ENCODE assay signal across 8 cellular contexts in the genomic region with DNA sequence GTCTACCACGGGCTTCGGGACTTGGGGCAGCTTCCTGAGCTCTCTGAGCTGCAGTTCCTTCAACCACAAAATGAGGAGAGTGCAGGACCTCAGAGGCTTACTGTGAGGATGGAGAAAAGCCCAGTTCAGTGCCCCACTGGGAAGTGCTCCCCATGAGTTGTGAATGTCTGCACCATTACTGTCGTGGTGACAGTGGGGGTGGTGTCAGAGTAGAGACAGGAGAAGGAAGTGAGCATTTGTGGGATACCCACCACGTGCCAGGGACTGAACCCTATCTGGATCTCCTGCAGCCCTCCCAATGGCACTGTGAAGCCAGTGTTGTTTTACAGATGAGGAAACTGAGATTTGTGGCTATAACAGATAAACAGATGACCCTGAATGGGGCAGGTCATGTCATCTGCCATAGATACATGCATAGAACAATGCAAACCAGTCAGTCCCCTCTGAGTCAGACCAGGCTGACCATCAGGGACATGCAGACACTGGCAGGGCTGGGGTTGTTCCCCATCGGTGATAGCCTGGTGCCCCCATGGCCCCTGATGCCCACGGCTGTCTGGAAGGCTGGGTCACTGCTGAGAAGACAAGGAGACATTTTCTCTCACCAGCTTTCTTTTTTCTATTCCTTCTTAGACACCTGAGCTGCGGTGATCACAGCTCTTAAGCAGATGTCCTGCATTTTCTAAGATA.
A peak's percentile ranks its signal among the peaks of the same experiment; 100 is the strongest.
DNase-seq lines count a peak whose midpoint lies in the region; ATAC-seq and TF ChIP-seq lines count a peak whose summit lies in the region.

No MANE protein-coding gene starts in this region.

- H3K9me3 Mint-ChIP-seq in T-helper 2 cell treated with Interferon-gamma antibody and Interleukin-4, amounts not matched to agents 5 μg/mL and 100 μg/mL, for 36 hours: no peaks in the 10 kb centered on the region
- peaks cover 8% of the 10 kb centered on the region for H3K9me3 Mint-ChIP-seq in glutamatergic neuron (ENCODE audit: unreplicated experiment)
- H3K9me3 Mint-ChIP-seq in stimulated activated naive CD8-positive, alpha-beta T cell treated with anti-CD3 and anti-CD28 coated beads, Interleukin-15, Interleukin-2, amounts not matched to agents 100 ng/mL and 50 ng/mL, for 24 hours: no peaks in the 10 kb centered on the region

- no peak for DNase-seq in T-helper 2 cell treated with Interferon-gamma antibody and Interleukin-4, amounts not matched to agents 5 μg/mL and 100 μg/mL, for 36 hours (ENCODE audit: low spot score)
- DNase-seq in T-helper 2 cell: no peak
- no peak for DNase-seq in RWPE1 (ENCODE audit: low spot score)
- no peak for DNase-seq in glutamatergic neuron

- TF ChIP-seq CTCF in RWPE1 (conservative IDR thresholded peaks at IDR 0.05; ENCODE audit: low read depth): no peak
- TF ChIP-seq CTCF in glutamatergic neuron (IDR thresholded peaks at IDR 0.05; ENCODE audit: partially characterized antibody, unreplicated experiment): no peak

- H3K4me1 Mint-ChIP-seq in T-helper 2 cell treated with Interferon-gamma antibody and Interleukin-4, amounts not matched to agents 5 μg/mL and 100 μg/mL, for 36 hours (ENCODE audit: low read depth): peaks cover 18% of the 10 kb centered on the region
- H3K4me1 Mint-ChIP-seq in glutamatergic neuron (ENCODE audit: low read depth, unreplicated experiment): peaks cover 2% of the 10 kb centered on the region
- peaks cover 21% of the 10 kb centered on the region for H3K4me1 Mint-ChIP-seq in stimulated activated naive CD8-positive, alpha-beta T cell treated with anti-CD3 and anti-CD28 coated beads, Interleukin-15, Interleukin-2, amounts not matched to agents 100 ng/mL and 50 ng/mL, for 24 hours (ENCODE audit: low read depth)

- POLR2A ChIA-PET in RWPE1 (lab: Yijun Ruan, JAX; ENCODE audit: low non-redundant PET): no interaction called here

- CTCF ChIA-PET in RWPE1 (lab: Yijun Ruan, JAX): interaction anchor here (0.6 kb wide), 1 partner anchor 101 kb away, joined by 4 read pairs; no protein-coding TSS in a partner anchor

- ATAC-seq in HG03135 (IDR thresholded peaks at IDR 0.05; ENCODE audit: unreplicated experiment): no peak
- ATAC-seq in HG03469 (IDR thresholded peaks at IDR 0.05; ENCODE audit: unreplicated experiment): no peak
- no peak for ATAC-seq in GM19023 (IDR thresholded peaks at IDR 0.05; ENCODE audit: unreplicated experiment)

- H3K27ac Mint-ChIP-seq in T-helper 2 cell treated with Interferon-gamma antibody and Interleukin-4, amounts not matched to agents 5 μg/mL and 100 μg/mL, for 36 hours: peak overlapping the region; percentile 80
- H3K27ac Mint-ChIP-seq in glutamatergic neuron (ENCODE audit: unreplicated experiment): no peak overlapping the region
- H3K27ac Mint-ChIP-seq in stimulated activated naive CD8-positive, alpha-beta T cell treated with anti-CD3 and anti-CD28 coated beads, Interleukin-15, Interleukin-2, amounts not matched to agents 100 ng/mL and 50 ng/mL, for 24 hours: peak overlapping the region; percentile 65

- H3K36me3 Mint-ChIP-seq in T-helper 2 cell treated with Interferon-gamma antibody and Interleukin-4, amounts not matched to agents 5 μg/mL and 100 μg/mL, for 36 hours (ENCODE audit: low read depth): peaks cover 38% of the 10 kb centered on the region
- H3K36me3 Mint-ChIP-seq in glutamatergic neuron (ENCODE audit: unreplicated experiment): no peaks in the 10 kb centered on the region
- H3K36me3 Mint-ChIP-seq in stimulated activated naive CD8-positive, alpha-beta T cell treated with anti-CD3 and anti-CD28 coated beads, Interleukin-15, Interleukin-2, amounts not matched to agents 100 ng/mL and 50 ng/mL, for 24 hours (ENCODE audit: low read depth): peaks cover 29% of the 10 kb centered on the region

- no peaks in the 10 kb centered on the region for H3K27me3 Mint-ChIP-seq in T-helper 2 cell treated with Interferon-gamma antibody and Interleukin-4, amounts not matched to agents 5 μg/mL and 100 μg/mL, for 36 hours (ENCODE audit: low read depth)
- peaks cover 13% of the 10 kb centered on the region for H3K27me3 Mint-ChIP-seq in glutamatergic neuron (ENCODE audit: unreplicated experiment)
- H3K27me3 Mint-ChIP-seq in stimulated activated naive CD8-positive, alpha-beta T cell treated with anti-CD3 and anti-CD28 coated beads, Interleukin-15, Interleukin-2, amounts not matched to agents 100 ng/mL and 50 ng/mL, for 24 hours: no peaks in the 10 kb centered on the region

- H3K4me3 Mint-ChIP-seq in T-helper 2 cell treated with Interferon-gamma antibody and Interleukin-4, amounts not matched to agents 5 μg/mL and 100 μg/mL, for 36 hours: peak overlapping the region; percentile 88
- peak overlapping the region; percentile 74 for H3K4me3 Mint-ChIP-seq in glutamatergic neuron (ENCODE audit: unreplicated experiment)
- peak overlapping the region; percentile 87 for H3K4me3 Mint-ChIP-seq in stimulated activated naive CD8-positive, alpha-beta T cell treated with anti-CD3 and anti-CD28 coated beads, Interleukin-15, Interleukin-2, amounts not matched to agents 100 ng/mL and 50 ng/mL, for 24 hours

- H3K27ac ChIP-seq in RWPE1: peak overlapping the region; percentile 64
